In genomic region chr7:29099896-29100847, GRCh38 we compare ENCODE assay signal across 24 cellular contexts. TPM values are rescaled to one million over a fixed set of nuclear protein-coding genes. Genes with fewer than 3 reads are reported as not detected.
DNase-seq lines count a peak whose midpoint lies in the region; ATAC-seq and TF ChIP-seq lines count a peak whose summit lies in the region.
"Had no signal": no experiment of that assay in that cellular context is flagged by ENCODE, and none has a peak within 500 bp of the region (broad histone marks: within the 10 kb centered on the region; RNA-seq: fewer than 3 reads in every experiment).

No MANE protein-coding gene starts in this region.

- DNase-seq in DMS153 (lab: John Stamatoyannopoulos, UW): peak; percentile 19
- peak; percentile 43 for DNase-seq in NCI-H226
- no peak for DNase-seq in left lung
- DNase-seq in psoas muscle: no peak
- DNase-seq in NCI-H2107 (lab: John Stamatoyannopoulos, UW): no peak
- no peak for DNase-seq in stimulated activated CD4-positive, alpha-beta T cell treated with anti-CD3 and anti-CD28 coated beads, Interleukin-4, amount 100 ng/mL, for 1 hour
- no peak for DNase-seq in activated CD4-positive, alpha-beta T cell treated with anti-CD3 and anti-CD28 coated beads for 1 hour
- DNase-seq: activated CD4-positive, CD25-positive, alpha-beta regulatory T cell; activated CD8-positive, alpha-beta T cell treated with anti-CD3 and anti-CD28 coated beads, Interleukin-2, amount 10 ng/mL, durations not matched to agents 7 days and 5 days; activated naive CD4-positive, alpha-beta T cell; activated T-cell treated with anti-CD3 and anti-CD28 coated beads, Interleukin-2, amount 50 U/mL, for 1 hour; anterior cingulate cortex; CD4-positive, alpha-beta memory T cell; DMS79 treated with DMSO at 0.1 percent for 48 hours; foreskin fibroblast; Karpas-422; NCI-H1092; NCI-H2081; NCI-H524 treated with DMSO at 0.1 percent for 48 hours; retina had no signal

- H3K4me3 ChIP-seq in left lung (no peak overlapping the region), psoas muscle (no peak overlapping the region)
- H3K4me3 ChIP-seq: thoracic aorta had no signal

- intact Hi-C loops in left lung (cut with DNase I): loop anchor here (5.0 to 10.0 kb wide), 3 partner anchors 145 to 175 kb away; partner anchors contain the start of gene TRIL (in 1 of the 2)
- intact Hi-C loops in psoas muscle (cut with DNase I): loop anchor here in 1 of 2 donors (10.0 kb wide), 1 partner anchor 145 kb away; the partner anchor contains the start of gene TRIL

- H3K36me3 ChIP-seq in left lung (no peaks in the 10 kb centered on the region), psoas muscle (ENCODE audit: insufficient read depth in 1 of 2, low read depth in 1 of 2) (no peaks in the 10 kb centered on the region)
- H3K36me3 ChIP-seq: thoracic aorta had no signal

- no peak overlapping the region for H3K27ac ChIP-seq in left lung
- H3K27ac ChIP-seq in psoas muscle: peak overlapping the region; percentile 27
- H3K27ac ChIP-seq: epithelial cell of prostate, thoracic aorta had no signal

- H3K9me3 ChIP-seq in left lung (no peaks in the 10 kb centered on the region), psoas muscle (no peaks in the 10 kb centered on the region)
- H3K9me3 ChIP-seq: thoracic aorta had no signal

- H3K27me3 ChIP-seq in left lung: no peaks in the 10 kb centered on the region
- H3K27me3 ChIP-seq in psoas muscle (ENCODE audit: insufficient read depth in 3 of 3, low read length in 2 of 3): no peaks in the 10 kb centered on the region

- TF ChIP-seq CTCF in left lung (IDR thresholded peaks at IDR 0.05) (no peak), psoas muscle (IDR thresholded peaks at IDR 0.05) (no peak)

- peak; percentile 71 for ATAC-seq in left lung
- ATAC-seq in psoas muscle: peak in 2 of 4 donors; percentile 33 to 42
- no peak for ATAC-seq in HG02798 (IDR thresholded peaks at IDR 0.05; ENCODE audit: poor library complexity, unreplicated experiment)
- ATAC-seq: activated CD8-positive, alpha-beta T cell treated with anti-CD3 and anti-CD28 coated beads, Interleukin-2, amount 10 ng/mL, durations not matched to agents 7 days and 5 days; stimulated activated effector memory CD8-positive, alpha-beta T cell treated with anti-CD3 and anti-CD28 coated beads, Interleukin-12 subunit alpha, Interleukin-12 subunit beta, amount 100 ng/mL, for 72 hours had no signal

- H3K4me1 ChIP-seq in left lung (peaks cover 14 to 19% of the 10 kb centered on the region in 2 donors), psoas muscle (peaks cover 17% of the 10 kb centered on the region)

- 58 to 66% (median 63%) methylated on average over 5 of the region's 5 CpGs for WGBS in psoas muscle, 3 donors

RNA-seq across cellular contexts. Expression of gene CPVL, which starts 46.2 kb away (rescaled TPM):
- 10 to 100 TPM; 37.8 to 40.8 TPM for total RNA-seq in left lung
- total RNA-seq in psoas muscle: 10 to 100 TPM in 2 of 4 donors, 1 to 10 TPM in 2; 6.1 to 49.6 (median 16.8) TPM
- polyA plus RNA-seq in psoas muscle: 1 to 10 TPM; 1.6 to 5.5 (median 2.8) TPM
- total RNA-seq: activated CD8-positive, alpha-beta T cell treated with anti-CD3 and anti-CD28 coated beads, Interleukin-2, amount 10 ng/mL, durations not matched to agents 7 days and 5 days had no signal

Comparison
In these comparisons a context has a peak if more than half of its experiments do, and no peak if none do; other contexts are left out.
1. DNase-seq: peak in DMS153 (single experiment) and NCI-H226 (single experiment); none in left lung (0 of 2), psoas muscle (0 of 2), NCI-H2107 (single experiment), stimulated activated CD4-positive, alpha-beta T cell treated with anti-CD3 and anti-CD28 coated beads, Interleukin-4, amount 100 ng/mL, for 1 hour (single experiment) and activated CD4-positive, alpha-beta T cell treated with anti-CD3 and anti-CD28 coated beads for 1 hour (single experiment).